ENCODE assay signal across 28 cellular contexts in genomic region chr2:185347445-185347844, GRCh38.
A peak's percentile ranks its signal among the peaks of the same experiment; 100 is the strongest.
DNase-seq lines count a peak whose midpoint lies in the region; ATAC-seq and TF ChIP-seq lines count a peak whose summit lies in the region.
"Had no signal": no experiment of that assay in that cellular context is flagged by ENCODE, and none has a peak within 500 bp of the region (broad histone marks: within the 10 kb centered on the region; RNA-seq: fewer than 3 reads in every experiment).

No MANE protein-coding gene starts in this region.

- no peak overlapping the region for H3K18ac ChIP-seq in neuronal stem cell (ENCODE audit: low read length)

- no peak overlapping the region for H4K8ac ChIP-seq in neuronal stem cell (ENCODE audit: low read depth, low read length)

- H2BK120ac ChIP-seq in neuronal stem cell (ENCODE audit: low read depth, low read length) = no peak overlapping the region

- H2AFZ ChIP-seq in neuronal stem cell (ENCODE audit: low read length) = no peak overlapping the region

- peak overlapping the region; percentile 38 for H3K14ac ChIP-seq in neuronal stem cell (ENCODE audit: low read length)

- no peaks in the 10 kb centered on the region for H3K79me1 ChIP-seq in neuronal stem cell (ENCODE audit: low read depth, low read length)

- H3K4me3 ChIP-seq in right cardiac atrium (ENCODE audit: low read length) (no peak overlapping the region), neuronal stem cell (ENCODE audit: low read length in 2 of 2) (no peak overlapping the region), BE2C (ENCODE audit: low read depth, low read length) (no peak overlapping the region)
- H3K4me3 ChIP-seq: A549; BLaER1; BLaER1 treated with 17β-estradiol and CSF1 and Interleukin-3, amounts not matched to agents 10 nM and 100 nM had no signal

- no peak overlapping the region for H2BK15ac ChIP-seq in neuronal stem cell (ENCODE audit: low read length)

- H3K23ac ChIP-seq in neuronal stem cell (ENCODE audit: low read depth, low read length, poor library complexity) = no peak overlapping the region

- H3K9me3 ChIP-seq in right cardiac atrium (ENCODE audit: control insufficient read depth, low read length) (no peaks in the 10 kb centered on the region), neuronal stem cell (replicated peaks in 1 of 2; ENCODE audit: control insufficient read depth in 2 of 2, insufficient read depth in 1 of 2, low read depth in 1 of 2, low read length in 2 of 2) (no peaks in the 10 kb centered on the region), BE2C (no peaks in the 10 kb centered on the region)
- H3K9me3 ChIP-seq: A549; BLaER1; BLaER1 treated with 17β-estradiol and CSF1 and Interleukin-3, amounts not matched to agents 10 nM and 100 nM; Caco-2 had no signal

- H2BK12ac ChIP-seq in neuronal stem cell (ENCODE audit: low read length) = no peak overlapping the region

- H3K4me2 ChIP-seq in neuronal stem cell (ENCODE audit: insufficient read depth, low read length, poor library complexity, severe bottlenecking) = no peak overlapping the region
- H3K4me2 ChIP-seq: A549; BLaER1; BLaER1 treated with 17β-estradiol and CSF1 and Interleukin-3, amounts not matched to agents 10 nM and 100 nM had no signal

- peak; percentile 59 for DNase-seq in cardiac septum (ENCODE audit: low spot score)
- no peak for DNase-seq in right cardiac atrium
- no peak for DNase-seq in neuronal stem cell (ENCODE audit: low spot score)
- no peak for DNase-seq in BE2C
- DNase-seq: 8988T; ACHN; AML-193; C1 segment of cervical spinal cord; Caco-2; Calu3; CD4-positive, alpha-beta memory T cell; CD4-positive, alpha-beta T cell; CD4-positive, CD25-positive, alpha-beta regulatory T cell; CD8-positive, alpha-beta memory T cell; CD8-positive, alpha-beta T cell; COR-L47; DMS 273 treated with DMSO at 0.1 percent for 48 hours; DMS153; DMS53; DMS79; DMS79 treated with DMSO at 0.1 percent for 48 hours; DND-41; EL had no signal

- H3K4me1 ChIP-seq in right cardiac atrium (ENCODE audit: control insufficient read depth, insufficient read depth, low read length) (no peaks in the 10 kb centered on the region), neuronal stem cell (ENCODE audit: control insufficient read depth in 2 of 2, insufficient read depth in 1 of 2, low read depth in 1 of 2, low read length in 2 of 2) (no peaks in the 10 kb centered on the region), BE2C (no peaks in the 10 kb centered on the region)
- H3K4me1 ChIP-seq: A549; BLaER1; BLaER1 treated with 17β-estradiol and CSF1 and Interleukin-3, amounts not matched to agents 10 nM and 100 nM; Caco-2 had no signal

- no peaks in the 10 kb centered on the region for H3K36me3 ChIP-seq in neuronal stem cell (replicated peaks in 1 of 2; ENCODE audit: control insufficient read depth in 2 of 2, insufficient read depth in 2 of 2, low read length in 2 of 2)
- H3K36me3 ChIP-seq in BE2C = no peaks in the 10 kb centered on the region
- H3K36me3 ChIP-seq: BLaER1; BLaER1 treated with 17β-estradiol and CSF1 and Interleukin-3, amounts not matched to agents 10 nM and 100 nM had no signal

- TF ChIP-seq CTCF in BE2C (IDR thresholded peaks at IDR 0.05; ENCODE audit: low read depth, low read length) = no peak

- peak overlapping the region; percentile 13 for H2BK5ac ChIP-seq in neuronal stem cell (ENCODE audit: low read length)

- no peak overlapping the region for H2AK5ac ChIP-seq in neuronal stem cell (ENCODE audit: low read depth, low read length)

- no peak overlapping the region for H3K4ac ChIP-seq in neuronal stem cell (ENCODE audit: low read length)

- no peak overlapping the region for H3K27ac ChIP-seq in right cardiac atrium (ENCODE audit: low read length)
- no peak overlapping the region for H3K27ac ChIP-seq in neuronal stem cell (replicated peaks; ENCODE audit: low read length)
- H3K27ac ChIP-seq: 22Rv1; A549; BLaER1; BLaER1 treated with 17β-estradiol and CSF1 and Interleukin-3, amounts not matched to agents 10 nM and 100 nM; C4-2B had no signal

- H3K27me3 ChIP-seq in right cardiac atrium (ENCODE audit: control insufficient read depth, insufficient read depth) (no peaks in the 10 kb centered on the region), neuronal stem cell (ENCODE audit: control insufficient read depth in 3 of 3, insufficient read depth in 3 of 3, low read depth in 1 of 3, low read length in 3 of 3) (no peaks in the 10 kb centered on the region), BE2C (no peaks in the 10 kb centered on the region)
- H3K27me3 ChIP-seq: BLaER1; BLaER1 treated with 17β-estradiol and CSF1 and Interleukin-3, amounts not matched to agents 10 nM and 100 nM had no signal

- 45% methylated on average over 2 of the region's 2 CpGs for WGBS in right cardiac atrium
- WGBS in neuronal stem cell (ENCODE audit: extremely low coverage in 2 of 2, insufficient read length in 2 of 2, insufficient replicate concordance in 1 of 2), 2 donors = no CpG with 5 or more reads among the region's 2 CpGs

- H3K9ac ChIP-seq in neuronal stem cell (ENCODE audit: low read depth, low read length, poor library complexity) = no peak overlapping the region
- H3K9ac ChIP-seq: BLaER1; BLaER1 treated with 17β-estradiol and CSF1 and Interleukin-3, amounts not matched to agents 10 nM and 100 nM had no signal

- H4K91ac ChIP-seq in neuronal stem cell (ENCODE audit: low read depth, low read length, poor library complexity) = no peak overlapping the region

- intact Hi-C loops in cardiac septum (cut with DNase I) = no loop called here
- intact Hi-C loops in right cardiac atrium (cut with DNase I) = no loop called here

- ATAC-seq in right cardiac atrium = no peak
- ATAC-seq: A549; CD8-positive, alpha-beta T cell had no signal
